Comparison of ENCODE assay signal across 28 cellular contexts in the genomic region with DNA sequence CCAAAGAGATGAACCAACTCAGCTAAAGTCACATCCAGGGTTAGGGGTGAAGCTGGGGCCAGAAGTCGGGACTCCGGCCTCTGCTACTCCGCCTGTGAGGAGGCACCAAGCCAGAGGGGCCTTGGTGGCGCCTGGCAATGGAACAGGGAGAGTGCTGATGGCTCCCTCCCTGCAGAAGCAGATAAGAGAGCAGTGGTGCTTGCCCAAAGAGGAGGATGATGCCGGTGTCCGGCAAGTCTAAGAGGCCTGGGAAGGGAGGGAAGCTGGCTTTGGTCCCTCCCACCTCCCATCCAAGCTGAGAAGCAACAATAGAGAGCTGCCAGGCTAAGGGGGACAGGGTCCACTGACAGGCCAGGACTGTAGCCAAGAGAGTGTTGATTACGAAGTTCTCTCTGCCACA.
DNase-seq lines count a peak whose midpoint lies in the region; ATAC-seq, FAIRE-seq and TF ChIP-seq lines count a peak whose summit lies in the region.
"Had no signal": no experiment of that assay in that cellular context is flagged by ENCODE, and none has a peak within 500 bp of the region (broad histone marks: within the 10 kb centered on the region; RNA-seq: fewer than 3 reads in every experiment).

No MANE protein-coding gene starts in this region.

- H3K27ac ChIP-seq in heart right ventricle, result no peak overlapping the region
- H3K27ac ChIP-seq: GM23248 had no signal

- H3K36me3 ChIP-seq in BE2C (no peaks in the 10 kb centered on the region), heart right ventricle (no peaks in the 10 kb centered on the region)

- no peaks in the 10 kb centered on the region for H3K9me3 Mint-ChIP-seq in nephron
- no peaks in the 10 kb centered on the region for H3K9me3 Mint-ChIP-seq in stimulated activated effector memory CD8-positive, alpha-beta T cell treated with anti-CD3 and anti-CD28 coated beads, Interleukin-12 subunit alpha, Interleukin-12 subunit beta, amount 100 ng/mL, for 72 hours
- H3K9me3 Mint-ChIP-seq: H9 had no signal

- peak; percentile 8 for DNase-seq in BE2C
- peak; percentile 38 to 53 for DNase-seq in heart right ventricle
- DNase-seq in stimulated activated effector memory CD8-positive, alpha-beta T cell treated with anti-CD3 and anti-CD28 coated beads, Interleukin-12 subunit alpha, Interleukin-12 subunit beta, amount 100 ng/mL, for 72 hours (ENCODE audit: low spot score in 2 of 2), result no peak
- no peak for DNase-seq in SIG-M5 (lab: John Stamatoyannopoulos, UW)
- no peak for DNase-seq in G401 (ENCODE audit: low spot score)
- DNase-seq in urothelium cell line (ENCODE audit: low spot score), result no peak
- DNase-seq: 8988T; ACHN; Calu3; DMS79 treated with DMSO at 0.1 percent for 48 hours; GM23248; H9; Kasumi-1; NCI-H1092 treated with DMSO at 0.1 percent for 48 hours; NCI-H1436 treated with DMSO at 0.1 percent for 48 hours; NCI-H1930; NCI-H2107; NCI-H446; NCI-H524 treated with DMSO at 0.1 percent for 48 hours; NCI-H774; NK-92 treated with Interleukin-12 subunit alpha and Interleukin-12 subunit beta, amount 100 ng/mL, for 24 hours; PC-3; SHP77 had no signal

- H3K4me1 Mint-ChIP-seq in nephron, result peaks cover 36% of the 10 kb centered on the region
- H3K4me1 Mint-ChIP-seq in stimulated activated effector memory CD8-positive, alpha-beta T cell treated with anti-CD3 and anti-CD28 coated beads, Interleukin-12 subunit alpha, Interleukin-12 subunit beta, amount 100 ng/mL, for 72 hours, result no peaks in the 10 kb centered on the region

- peaks cover 3% of the 10 kb centered on the region for H3K27me3 Mint-ChIP-seq in nephron (ENCODE audit: low read depth)

- ATAC-seq in heart right ventricle (peak; percentile 76 to 98 (median 85)), GM19455 (IDR thresholded peaks at IDR 0.05; ENCODE audit: unreplicated experiment) (no peak)
- ATAC-seq in stimulated activated effector memory CD8-positive, alpha-beta T cell treated with anti-CD3 and anti-CD28 coated beads, Interleukin-12 subunit alpha, Interleukin-12 subunit beta, amount 100 ng/mL, for 72 hours, result peak; percentile 24
- ATAC-seq: K562, PC-3 had no signal

- H3K4me3 ChIP-seq in BE2C (ENCODE audit: low read depth, low read length), result no peak overlapping the region
- H3K4me3 ChIP-seq in heart right ventricle, result no peak overlapping the region
- H3K4me3 ChIP-seq: GM23248, K562 had no signal

- no peaks in the 10 kb centered on the region for H3K27me3 ChIP-seq in BE2C
- H3K27me3 ChIP-seq in heart right ventricle, result no peaks in the 10 kb centered on the region

- no peak for FAIRE-seq in urothelium cell line (lab: Jason Lieb, UNC)
- FAIRE-seq: GM12892, HTR-8/SVneo, K562 had no signal

- in situ Hi-C loops in G401 (cut with HindIII; ENCODE audit: low sequenced_read_pairs), result loop anchor here (25.0 kb wide), 1 partner anchor 836 kb away; the partner anchor contains the start of gene IGFBP5

- no peaks in the 10 kb centered on the region for H3K9me3 ChIP-seq in BE2C
- H3K9me3 ChIP-seq in heart right ventricle, result no peaks in the 10 kb centered on the region

- no peak for TF ChIP-seq CTCF in BE2C (IDR thresholded peaks at IDR 0.05; ENCODE audit: low read depth, low read length)
- no peak for TF ChIP-seq CTCF in heart right ventricle (IDR thresholded peaks at IDR 0.05)
- TF ChIP-seq CTCF in nephron (IDR thresholded peaks at IDR 0.05; ENCODE audit: unreplicated experiment in 3 of 3), result no peak

- intact Hi-C loops in heart right ventricle (cut with DNase I), result loop anchor here in 2 of 10 donors (10.0 kb wide), 2 partner anchors 112 to 192 kb away; no protein-coding TSS in a partner anchor

- H3K4me1 ChIP-seq in BE2C (no peaks in the 10 kb centered on the region), heart right ventricle (peaks cover 0 to 15% (median 8%) of the 10 kb centered on the region in 9 donors)

- WGBS in heart right ventricle, 2 donors, result 42 to 48% methylated on average over 7 of the region's 7 CpGs

- peak overlapping the region in 2 of 3 experiments; percentile 41 to 83 for H3K27ac Mint-ChIP-seq in nephron
- no peak overlapping the region for H3K27ac Mint-ChIP-seq in stimulated activated effector memory CD8-positive, alpha-beta T cell treated with anti-CD3 and anti-CD28 coated beads, Interleukin-12 subunit alpha, Interleukin-12 subunit beta, amount 100 ng/mL, for 72 hours
- H3K27ac Mint-ChIP-seq: H9 had no signal

- H3K4me3 Mint-ChIP-seq in nephron, result no peak overlapping the region
- H3K4me3 Mint-ChIP-seq in stimulated activated effector memory CD8-positive, alpha-beta T cell treated with anti-CD3 and anti-CD28 coated beads, Interleukin-12 subunit alpha, Interleukin-12 subunit beta, amount 100 ng/mL, for 72 hours, result no peak overlapping the region
- H3K4me3 Mint-ChIP-seq: H9 had no signal

- no peaks in the 10 kb centered on the region for H3K36me3 Mint-ChIP-seq in nephron (ENCODE audit: low read depth)
- no peaks in the 10 kb centered on the region for H3K36me3 Mint-ChIP-seq in stimulated activated effector memory CD8-positive, alpha-beta T cell treated with anti-CD3 and anti-CD28 coated beads, Interleukin-12 subunit alpha, Interleukin-12 subunit beta, amount 100 ng/mL, for 72 hours

Comparison
In these comparisons a context has a peak if more than half of its experiments do, and no peak if none do; other contexts are left out.
1. DNase-seq: peak in BE2C (single experiment) and heart right ventricle (2 of 2); none in stimulated activated effector memory CD8-positive, alpha-beta T cell treated with anti-CD3 and anti-CD28 coated beads, Interleukin-12 subunit alpha, Interleukin-12 subunit beta, amount 100 ng/mL, for 72 hours (0 of 2), SIG-M5 (single experiment), G401 (single experiment) and urothelium cell line (single experiment).